ENCODE assay signal across 26 cellular contexts in genomic region chr6:115602471-115602870, GRCh38.
"Had no signal": no experiment of that assay in that cellular context is flagged by ENCODE, and none has a peak within 500 bp of the region (broad histone marks: within the 10 kb centered on the region; RNA-seq: fewer than 3 reads in every experiment).

No MANE protein-coding gene starts in this region.

- H3K4me2 ChIP-seq: SK-N-SH had no signal

- H3K9ac ChIP-seq: SK-N-SH had no signal

- ATAC-seq: activated CD4-positive, alpha-beta T cell treated with anti-CD3 and anti-CD28 coated beads for 36 hours; activated CD4-positive, CD25-positive, alpha-beta regulatory T cell treated with anti-CD3 and anti-CD28 coated beads, Interleukin-2, amount 50 U/mL, for 24 hours; activated naive CD8-positive, alpha-beta T cell treated with anti-CD3 and anti-CD28 coated beads, Interleukin-2, amount 50 U/mL, for 24 hours; activated T-cell treated with anti-CD3 and anti-CD28 coated beads, Interleukin-2, amount 50 U/mL, for 4 hours; K562; Panc1; WTC11 had no signal

- H3K27me3 ChIP-seq: cardiac muscle cell had no signal

- H3K27ac ChIP-seq: cardiac muscle cell, SJSA1 had no signal

- H3K9me3 ChIP-seq: SJSA1, SK-N-SH had no signal

- H3K4me3 ChIP-seq: cardiac muscle cell, K562, SJSA1 had no signal

- DNase-seq: activated CD4-positive, alpha-beta memory T cell treated with anti-CD3 and anti-CD28 coated beads for 36 hours; activated CD4-positive, alpha-beta T cell treated with anti-CD3 and anti-CD28 coated beads for 36 hours; activated CD4-positive, alpha-beta T cell treated with anti-CD3 and anti-CD28 coated beads, Interleukin-2, amount 10 ng/mL, durations not matched to agents 7 days and 5 days; activated CD8-positive, alpha-beta memory T cell treated with anti-CD3 and anti-CD28 coated beads, Interleukin-2, amount 50 U/mL, for 4 hours; activated gamma-delta T cell treated with Interleukin-2 at 50 U/mL for 16 hours; activated naive CD4-positive, alpha-beta T cell treated with anti-CD3 and anti-CD28 coated beads for 36 hours; activated naive CD8-positive, alpha-beta T cell treated with anti-CD3 and anti-CD28 coated beads, Interleukin-2, amount 50 U/mL, for 24 hours; activated T-cell treated with anti-CD3 and anti-CD28 coated beads for 4 hours; activated T-cell treated with anti-CD3 and anti-CD28 coated beads, Interleukin-2, amount 50 U/mL, for 4 hours; anterior cingulate cortex; NCI-H1105; NCI-H1417 treated with DMSO at 0.1 percent for 48 hours; NCI-H187 treated with DMSO at 0.1 percent for 48 hours; NCI-H2081; NCI-H345; NCI-H526; NCI-H748 treated with DMSO at 0.1 percent for 48 hours; RPMI8226; SHP77 treated with DMSO at 0.1 percent for 48 hours; SK-N-SH had no signal

- H3K36me3 ChIP-seq: cardiac muscle cell, SJSA1 had no signal

- H3K9me2 ChIP-seq: SK-N-SH had no signal

- H3K4me1 ChIP-seq: SJSA1 had no signal
